31 cellular contexts compared by ENCODE assay signal in the genomic region with DNA sequence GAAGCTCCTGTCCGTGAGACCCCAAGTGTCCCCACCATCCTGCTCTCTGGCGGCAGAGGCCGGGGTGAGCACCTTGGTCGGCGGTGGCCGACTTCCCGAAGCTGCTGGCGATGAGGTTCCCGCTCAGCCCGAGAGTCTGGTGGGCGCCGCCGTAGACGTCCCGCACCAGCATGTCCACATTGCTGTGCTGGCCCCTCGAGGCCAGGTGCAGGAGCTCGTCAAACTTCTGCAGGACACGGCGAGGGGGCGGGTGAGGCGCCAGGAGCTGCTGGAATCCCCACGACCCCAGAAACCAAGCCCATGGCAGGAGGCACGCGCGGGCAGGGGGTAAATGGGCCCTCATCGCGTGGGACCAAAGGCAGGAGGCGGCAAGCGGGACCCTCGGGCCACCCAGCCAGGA. TPM values are rescaled to one million over a fixed set of nuclear protein-coding genes. Genes with fewer than 3 reads are reported as not detected.
"Had no signal": no experiment of that assay in that cellular context is flagged by ENCODE, and none has a peak within 500 bp of the region (broad histone marks: within the 10 kb centered on the region; RNA-seq: fewer than 3 reads in every experiment).

No MANE protein-coding gene starts in this region.

- ATAC-seq: activated CD4-positive, CD25-positive, alpha-beta regulatory T cell treated with anti-CD3 and anti-CD28 coated beads, Interleukin-2, amount 50 U/mL, for 24 hours; activated CD8-positive, alpha-beta T cell treated with anti-CD3 and anti-CD28 coated beads for 36 hours; activated T-cell treated with anti-CD3 and anti-CD28 coated beads, Interleukin-2, amount 50 U/mL, for 4 hours; activated T-helper 17 cell treated with anti-CD3 and anti-CD28 coated beads, Interleukin-2, amount 50 U/mL, for 72 hours; body of pancreas; effector memory CD8-positive, alpha-beta T cell; foreskin keratinocyte; gastrocnemius medialis; heart left ventricle; T-helper 17 cell had no signal

- H3K9me3 ChIP-seq: body of pancreas, esophagus muscularis mucosa, gastrocnemius medialis, heart left ventricle had no signal

- H3K27ac ChIP-seq: body of pancreas, coronary artery, esophagus muscularis mucosa, foreskin keratinocyte, gastrocnemius medialis, heart left ventricle, WERI-Rb-1 had no signal

- H3K27me3 ChIP-seq: body of pancreas, esophagus muscularis mucosa, foreskin keratinocyte, gastrocnemius medialis, heart left ventricle had no signal

- DNase-seq: activated B cell treated with CpG ODN at 0.5 μM for 24 hours; activated CD4-positive, alpha-beta T cell treated with anti-CD3 and anti-CD28 coated beads for 48 hours; activated CD4-positive, alpha-beta T cell treated with anti-CD3 and anti-CD28 coated beads, Interleukin-2, amount 50 U/mL, for 1 hour; activated CD4-positive, alpha-beta T cell treated with anti-CD3 and anti-CD28 coated beads, Interleukin-2, amount 50 U/mL, for 48 hours; activated CD8-positive, alpha-beta memory T cell treated with anti-CD3 and anti-CD28 coated beads for 24 hours; activated CD8-positive, alpha-beta T cell treated with anti-CD3 and anti-CD28 coated beads for 36 hours; activated effector memory CD4-positive, alpha-beta T cell treated with Interleukin-2 at 50 U/mL for 16 hours; activated gamma-delta T cell treated with Interleukin-2 at 50 U/mL for 16 hours; activated naive CD4-positive, alpha-beta T cell treated with anti-CD3 and anti-CD28 coated beads, Interleukin-2, amount 50 U/mL, for 16 hours; activated naive CD4-positive, alpha-beta T cell treated with Interleukin-2 at 50 U/mL for 16 hours; activated T-cell treated with anti-CD3 and anti-CD28 coated beads, Interleukin-2, amount 50 U/mL, for 4 hours; amniotic stem cell; aorta; body of pancreas; central memory CD4-positive, alpha-beta T cell; cerebellar nuclear complex; effector CD4-positive, alpha-beta T cell; effector memory CD8-positive, alpha-beta T cell; erythroblast; foreskin keratinocyte; gastrocnemius medialis; glutamatergic neuron; heart left ventricle; T-helper 1 cell; T-helper 17 cell; T1000; WERI-Rb-1 had no signal

- H3K4me3 ChIP-seq: body of pancreas, coronary artery, esophagus muscularis mucosa, gastrocnemius medialis, heart left ventricle had no signal

RNA-seq across cellular contexts. Expression of gene HES5, which starts 10.3 kb away (rescaled TPM):
- total RNA-seq: activated B cell treated with CpG ODN at 0.5 μM for 24 hours; activated CD8-positive, alpha-beta T cell treated with anti-CD3 and anti-CD28 coated beads for 36 hours; activated T-cell treated with anti-CD3 and anti-CD28 coated beads, Interleukin-2, amount 50 U/mL, for 4 hours; activated T-helper 17 cell treated with anti-CD3 and anti-CD28 coated beads, Interleukin-2, amount 50 U/mL, for 72 hours; body of pancreas; T-helper 17 cell had no signal
- polyA plus RNA-seq: aorta had no signal

RNA-seq across cellular contexts. Expression of gene PLCH2, which starts 43.6 kb away (rescaled TPM):
- total RNA-seq: gastrocnemius medialis had no signal
- polyA plus RNA-seq: aorta had no signal
